Comparison of ENCODE assay signal across 16 cellular contexts in the genomic region with DNA sequence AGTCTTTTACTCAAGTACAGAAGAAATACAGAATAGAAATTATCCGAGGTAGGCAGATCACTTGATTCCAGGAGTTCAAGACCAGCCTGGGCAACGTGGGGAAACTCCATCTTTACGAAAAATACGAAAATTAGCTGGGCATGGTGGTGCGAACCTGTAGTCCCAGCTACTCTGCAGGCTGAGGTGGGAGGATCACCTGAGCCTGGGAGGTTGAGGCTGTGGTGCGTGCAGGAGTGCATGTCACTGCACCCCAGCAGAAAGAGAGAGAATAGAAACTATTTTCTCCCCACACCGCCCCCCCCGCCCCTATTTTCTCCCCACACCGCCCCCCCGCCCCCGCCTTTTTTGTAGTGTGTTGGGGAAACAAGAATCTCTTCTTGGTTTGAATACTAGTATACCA. TPM values are rescaled to one million over a fixed set of nuclear protein-coding genes. Genes with fewer than 3 reads are reported as not detected.
A peak's percentile ranks its signal among the peaks of the same experiment; 100 is the strongest.
DNase-seq lines count a peak whose midpoint lies in the region; ATAC-seq, FAIRE-seq and TF ChIP-seq lines count a peak whose summit lies in the region.
"Had no signal": no experiment of that assay in that cellular context is flagged by ENCODE, and none has a peak within 500 bp of the region (broad histone marks: within the 10 kb centered on the region; RNA-seq: fewer than 3 reads in every experiment).

No MANE protein-coding gene starts in this region.

- no peak overlapping the region for H2BK20ac ChIP-seq in IMR-90 (ENCODE audit: low read depth, low read length)

- H3K9me3 ChIP-seq in IMR-90 (ENCODE audit: control insufficient read depth, insufficient read depth, low read length) (no peaks in the 10 kb centered on the region), K562 (replicated peaks; ENCODE audit: control insufficient read depth, insufficient read depth, low read depth, low read length) (no peaks in the 10 kb centered on the region), trophoblast cell (ENCODE audit: insufficient read depth, low read depth, low read length) (no peaks in the 10 kb centered on the region)
- H3K9me3 ChIP-seq: left lung, upper lobe of right lung had no signal

- H3K23ac ChIP-seq in IMR-90 (ENCODE audit: low read depth, low read length) (no peak overlapping the region), trophoblast cell (ENCODE audit: low read length) (no peak overlapping the region)

- POLR2A ChIA-PET in IMR-90 (lab: Charles Lee; ENCODE audit: unreplicated experiment): no interaction called here
- POLR2A ChIA-PET in K562 (lab: Yijun Ruan, JAX): interaction anchor here (0.6 to 1.0 kb wide), 2 partner anchors 16 to 22 kb away, joined by 3 read pairs; no protein-coding TSS in a partner anchor

- no peak overlapping the region for H2BK15ac ChIP-seq in IMR-90 (ENCODE audit: low read depth, low read length)

- BruUV-seq in IMR-90 (replicated peaks; lab: Mats Ljungman, UMichigan) (no TSS peak), K562 (replicated peaks; lab: Mats Ljungman, UMichigan) (no TSS peak)

- H3K27ac Mint-ChIP-seq in T-helper 2 cell treated with Interferon-gamma antibody and Interleukin-4, amounts not matched to agents 5 μg/mL and 100 μg/mL, for 36 hours: peak overlapping the region; percentile 20

- no CpG with 5 or more reads among the region's 11 CpGs for WGBS in IMR-90 (ENCODE audit: extremely low coverage in 2 of 2, insufficient read length in 1 of 2), 2 experiments
- WGBS in K562 (ENCODE audit: insufficient coverage, low coverage, missing lambda C conversion rate): 42% methylated on average over 10 of the region's 11 CpGs
- no CpG with 5 or more reads among the region's 11 CpGs for WGBS in trophoblast cell (ENCODE audit: extremely low coverage, insufficient coverage, insufficient read length)

- H2BK5ac ChIP-seq in IMR-90 (ENCODE audit: low read depth, low read length, poor library complexity, severe bottlenecking) (peak overlapping the region; percentile 5), trophoblast cell (ENCODE audit: low read depth, low read length, poor library complexity) (no peak overlapping the region)

- FAIRE-seq in K562 (lab: Jason Lieb, UNC): no peak
- FAIRE-seq: A204.1, frontal cortex had no signal

- no peak overlapping the region for H3K56ac ChIP-seq in IMR-90 (ENCODE audit: extremely low read depth, insufficient read depth, low read length)

- H4K5ac ChIP-seq in IMR-90 (ENCODE audit: low read depth, low read length): no peak overlapping the region

- no peak for DNase-seq in T-helper 2 cell treated with Interferon-gamma antibody and Interleukin-4, amounts not matched to agents 5 μg/mL and 100 μg/mL, for 36 hours (ENCODE audit: low spot score)
- DNase-seq in T-helper 2 cell (no peak), IMR-90 (no peak), K562 (ENCODE audit: extremely low read depth in 1 of 4, low spot score in 3 of 4) (peak in 1 of 4 experiments; percentile 14), trophoblast cell (no peak), NCI-H2081 treated with DMSO at 0.1 percent for 48 hours (lab: John Stamatoyannopoulos, UW) (no peak)
- DNase-seq: cerebellar nuclear complex, left lung, NCI-H1092, NCI-H82, T1000, upper lobe of right lung had no signal

- H3K4me1 ChIP-seq in IMR-90 (ENCODE audit: control insufficient read depth, insufficient read depth, low read length): peaks cover 5% of the 10 kb centered on the region
- H3K4me1 ChIP-seq in K562 (replicated peaks in 1 of 2; ENCODE audit: control insufficient read depth in 2 of 2, insufficient read depth in 2 of 2, low read length in 2 of 2): peaks cover 4 to 17% of the 10 kb centered on the region in 2 experiments; a peak in 4 of 5 replicates
- no peaks in the 10 kb centered on the region for H3K4me1 ChIP-seq in trophoblast cell (ENCODE audit: control insufficient read depth in 1 of 2, insufficient read depth in 2 of 2, low read length in 2 of 2)

- no peak overlapping the region for H2BK12ac ChIP-seq in trophoblast cell (ENCODE audit: low read length)

- H3K18ac ChIP-seq in IMR-90 (ENCODE audit: low read depth, low read length) (no peak overlapping the region), trophoblast cell (ENCODE audit: low read length) (no peak overlapping the region)

- H3K79me1 ChIP-seq in IMR-90 (ENCODE audit: low read depth in 1 of 2, low read length in 2 of 2) (peaks cover 0 to 28% of the 10 kb centered on the region in 2 experiments; a peak in 2 of 4 replicates), trophoblast cell (ENCODE audit: low read length) (peaks cover 7% of the 10 kb centered on the region)

- H2AFZ ChIP-seq in IMR-90 (replicated peaks; ENCODE audit: low read length, poor library complexity) (no peak overlapping the region), K562 (ENCODE audit: low read depth, low read length) (no peak overlapping the region), trophoblast cell (ENCODE audit: insufficient read depth, low read length, poor library complexity) (no peak overlapping the region)

- H3K4me2 ChIP-seq in IMR-90 (ENCODE audit: low read depth, low read length): peak overlapping the region; percentile 2; the same call in 1 of the 2 replicates
- peak overlapping the region; percentile 68 for H3K4me2 ChIP-seq in K562 (ENCODE audit: insufficient read depth, low read length)
- H3K4me2 ChIP-seq in trophoblast cell (ENCODE audit: low read length): no peak overlapping the region

- no peak for TF ChIP-seq CTCF in IMR-90 (conservative IDR thresholded peaks at IDR 0.05; ENCODE audit: low read depth, low read length)
- no peak for TF ChIP-seq CTCF in K562 (IDR thresholded peaks at IDR 0.05 in 2 of 3, conservative IDR thresholded peaks at IDR 0.05 in 1 of 3; ENCODE audit: insufficient read depth in 2 of 3, low read depth in 1 of 3, low read length in 3 of 3)

- H4K20me1 ChIP-seq in IMR-90 (ENCODE audit: insufficient read depth, low read length): peaks cover 17% of the 10 kb centered on the region
- no peaks in the 10 kb centered on the region for H4K20me1 ChIP-seq in K562 (replicated peaks; ENCODE audit: control insufficient read depth, insufficient read depth, low read length)

- H3K14ac ChIP-seq in IMR-90 (replicated peaks; ENCODE audit: low read depth, low read length) (no peak overlapping the region), trophoblast cell (ENCODE audit: low read length) (no peak overlapping the region)

- no peaks in the 10 kb centered on the region for H3K9me3 Mint-ChIP-seq in T-helper 2 cell treated with Interferon-gamma antibody and Interleukin-4, amounts not matched to agents 5 μg/mL and 100 μg/mL, for 36 hours

- dilution Hi-C loops in IMR-90 (cut with HindIII; ENCODE audit: low sequenced_read_pairs, unreplicated experiment): no loop called here

- H3K4ac ChIP-seq in IMR-90 (ENCODE audit: low read depth, low read length): no peak overlapping the region
- peak overlapping the region; percentile 91 for H3K4ac ChIP-seq in trophoblast cell (ENCODE audit: low read depth, low read length)

- no peak for ATAC-seq in IMR-90 (ENCODE audit: low read depth)
- ATAC-seq in K562: no peak
- no peak for ATAC-seq in GM21390 (IDR thresholded peaks at IDR 0.05; ENCODE audit: unreplicated experiment)
- ATAC-seq in HG02678 (IDR thresholded peaks at IDR 0.05; ENCODE audit: unreplicated experiment): no peak
- ATAC-seq: left lung, upper lobe of right lung had no signal

- no peak overlapping the region; the same call in 1 of the 2 replicates for H3K27ac ChIP-seq in IMR-90 (ENCODE audit: insufficient read depth, low read length)
- no peak overlapping the region for H3K27ac ChIP-seq in K562 (ENCODE audit: extremely low read depth, low read depth, low read length)
- H3K27ac ChIP-seq in trophoblast cell (ENCODE audit: low read depth, low read length): no peak overlapping the region

- no peak overlapping the region for H2BK120ac ChIP-seq in IMR-90 (ENCODE audit: low read depth, low read length)
- no peak overlapping the region for H2BK120ac ChIP-seq in trophoblast cell (ENCODE audit: insufficient read depth, low read length, poor library complexity)

- no peak overlapping the region for H2AK9ac ChIP-seq in IMR-90 (replicated peaks; ENCODE audit: low read depth, low read length, poor library complexity)

- in situ Hi-C loops in IMR-90 (cut with MboI; ENCODE audit: low sequenced_read_pairs): loop anchor here (25.0 kb wide), 1 partner anchor 1019 kb away; a partner anchor contains a TSS
- in situ Hi-C loops in K562 (cut with MboI): no loop called here

- H3K27me3 ChIP-seq in IMR-90 (ENCODE audit: control insufficient read depth, insufficient read depth, low read length) (no peaks in the 10 kb centered on the region), K562 (ENCODE audit: control insufficient read depth in 2 of 2, insufficient read depth in 2 of 2, low read length in 2 of 2) (no peaks in the 10 kb centered on the region), trophoblast cell (ENCODE audit: insufficient read depth, low read length) (no peaks in the 10 kb centered on the region)
- H3K27me3 ChIP-seq: left lung, upper lobe of right lung had no signal

- no peak overlapping the region for H4K12ac ChIP-seq in trophoblast cell (ENCODE audit: low read depth, low read length)

- peaks cover 3% of the 10 kb centered on the region; the same call in 1 of the 2 replicates for H3K36me3 ChIP-seq in IMR-90 (ENCODE audit: control insufficient read depth, insufficient read depth, low read length)
- H3K36me3 ChIP-seq in K562 (ENCODE audit: control insufficient read depth, insufficient read depth, low read length): peaks cover 21% of the 10 kb centered on the region; the same call in 2 of the 3 replicates
- peaks cover 0 to 2% of the 10 kb centered on the region in 2 experiments for H3K36me3 ChIP-seq in trophoblast cell (ENCODE audit: control insufficient read depth in 1 of 2, insufficient read depth in 2 of 2, low read length in 2 of 2)
- H3K36me3 ChIP-seq: upper lobe of right lung had no signal

- H3K27me3 Mint-ChIP-seq in T-helper 2 cell treated with Interferon-gamma antibody and Interleukin-4, amounts not matched to agents 5 μg/mL and 100 μg/mL, for 36 hours (ENCODE audit: low read depth): no peaks in the 10 kb centered on the region

- H3K79me2 ChIP-seq in K562 (ENCODE audit: control insufficient read depth, insufficient read depth, low read length) (peaks cover 65% of the 10 kb centered on the region), trophoblast cell (ENCODE audit: control insufficient read depth, insufficient read depth, low read length, poor library complexity) (peaks cover 16% of the 10 kb centered on the region)

- CTCF ChIA-PET in IMR-90 (lab: Yijun Ruan, JAX) (no interaction called here), K562 (lab: Yijun Ruan, JAX; ENCODE audit: low intra/inter-chr PET ratio) (no interaction called here)

- H3K9ac ChIP-seq in IMR-90 (ENCODE audit: low read depth, low read length): no peak overlapping the region
- H3K9ac ChIP-seq in K562 (ENCODE audit: insufficient read depth in 1 of 2, low read depth in 2 of 2, low read length in 2 of 2): peak overlapping the region in 1 of 2 experiments; percentile 84; a peak in 2 of 4 replicates
- no peak overlapping the region for H3K9ac ChIP-seq in trophoblast cell (ENCODE audit: low read length)

- H4K91ac ChIP-seq in IMR-90 (ENCODE audit: insufficient read depth, low read depth, low read length) (no peak overlapping the region), trophoblast cell (ENCODE audit: low read depth, low read length) (no peak overlapping the region)

- TF ChIP-seq EP300 in K562 (IDR thresholded peaks at IDR 0.05; ENCODE audit: low read length): no peak

- H3K4me3 ChIP-seq in IMR-90 (ENCODE audit: insufficient read depth, low read depth, low read length) (no peak overlapping the region), K562 (peak overlapping the region; percentile 98; the same call in 1 of the 2 replicates), trophoblast cell (ENCODE audit: low read depth, low read length) (no peak overlapping the region)
- H3K4me3 ChIP-seq: upper lobe of right lung had no signal

- TF ChIP-seq RAD21 in IMR-90 (IDR thresholded peaks at IDR 0.05; ENCODE audit: low read length) (no peak), K562 (CRISPR knock-in tag; conservative IDR thresholded peaks at IDR 0.05 in 1 of 2, IDR thresholded peaks at IDR 0.05 in 1 of 2) (no peak)

- no peak for TF ChIP-seq POLR2A in IMR-90 (IDR thresholded peaks at IDR 0.05; ENCODE audit: low read depth, low read length)
- no peak for TF ChIP-seq POLR2A in K562 (conservative IDR thresholded peaks at IDR 0.05)

- H4K8ac ChIP-seq in IMR-90 (ENCODE audit: low read depth in 2 of 2, low read length in 2 of 2): no peak overlapping the region
- H4K8ac ChIP-seq in trophoblast cell (ENCODE audit: low read depth, low read length): no peak overlapping the region

- peaks cover 29% of the 10 kb centered on the region for H3K4me1 Mint-ChIP-seq in T-helper 2 cell treated with Interferon-gamma antibody and Interleukin-4, amounts not matched to agents 5 μg/mL and 100 μg/mL, for 36 hours (ENCODE audit: low read depth)

- peaks cover 11% of the 10 kb centered on the region for H3K36me3 Mint-ChIP-seq in T-helper 2 cell treated with Interferon-gamma antibody and Interleukin-4, amounts not matched to agents 5 μg/mL and 100 μg/mL, for 36 hours (ENCODE audit: low read depth)

- H2AK5ac ChIP-seq in IMR-90 (ENCODE audit: low read depth, low read length) (0 out of 2 replicates have a peak overlapping the region, but pooled peaks have one; percentile 48), trophoblast cell (ENCODE audit: low read length) (no peak overlapping the region)

- H3K4me3 Mint-ChIP-seq in T-helper 2 cell treated with Interferon-gamma antibody and Interleukin-4, amounts not matched to agents 5 μg/mL and 100 μg/mL, for 36 hours: peak overlapping the region; percentile 96

- H3K9me1 ChIP-seq in IMR-90 (ENCODE audit: insufficient read depth, low read length): no peaks in the 10 kb centered on the region; the same call in 1 of the 2 replicates
- H3K9me1 ChIP-seq in K562 (ENCODE audit: control insufficient read depth, insufficient read depth, low read length): no peaks in the 10 kb centered on the region

- intact Hi-C loops in IMR-90 (cut with micrococcal nuclease): no loop called here
- intact Hi-C loops in K562 (cut with micrococcal nuclease): no loop called here

RNA-seq across cellular contexts. Expression of a gene that starts 2.2 kb away (rescaled TPM):
- total RNA-seq in IMR-90 (2012; rRNA removed) (70.1 and 102 TPM in 2 replicates), K562 (2014; rRNA removed) (42.3 and 49.6 TPM in 2 replicates), K562 (2014; rRNA removed; fragmentation: Illumina TruSeq; extraction: Trizol) (79.1 and 86.8 TPM in 2 replicates), K562 (2015; rRNA removed; fragmentation: Illumina TruSeq; extraction: Trizol) (73.0 and 76.4 TPM in 2 replicates), K562 (2021) (48.8 and 61.5 TPM in 2 replicates)
- polyA plus RNA-seq in IMR-90 (2012; rRNA removed) (36.7 and 44.8 TPM in 2 replicates), K562 (2011; rRNA removed) (72.4 and 82.8 TPM in 2 replicates), K562 (2014; fragmentation: Illumina TruSeq; extraction: Trizol) (56.6 and 69.8 TPM in 2 replicates), K562 (2014; fragmentation: Nextera tagmentation; extraction: Ambion mirVana) (10 to 100 TPM; 24.1 to 46.2 TPM), K562 (2014; rRNA removed) (46.6 and 54.5 TPM in 2 replicates)
- polyA plus RNA-seq in IMR-90 (2012; cell fraction: cytosol; rRNA removed): 8.0 and 9.4 TPM in 2 replicates
- 13.5 and 72.4 TPM in 2 replicates for polyA plus RNA-seq in IMR-90 (2012; cell fraction: nucleus; rRNA removed; ENCODE audit: low replicate concordance)
- 53.2 and 202 TPM in 2 replicates for total RNA-seq in K562 (2011; cell fraction: chromatin; rRNA removed; ENCODE audit: low replicate concordance)
- total RNA-seq in K562 (2011; cell fraction: nucleolus; rRNA removed): 26.0 and 40.5 TPM in 2 replicates
- total RNA-seq in K562 (2011; cell fraction: nucleoplasm; rRNA removed): 58.5 and 76.0 TPM in 2 replicates
- polyA plus RNA-seq in K562 (2011; cell fraction: cytosol; rRNA removed): 13.3 and 29.2 TPM in 2 replicates
- 64.7 and 86.6 TPM in 2 replicates for polyA plus RNA-seq in K562 (2011; cell fraction: nucleus; rRNA removed)
- polyA plus RNA-seq in K562 (2012): 42.7 and 43.3 TPM in 2 replicates
- 105 and 108 TPM in 2 replicates for polyA minus RNA-seq in K562 (2011; rRNA and poly(A)+ RNA removed)
- polyA minus RNA-seq in K562 (2011; cell fraction: cytosol; rRNA and poly(A)+ RNA removed): 28.9 and 36.7 TPM in 2 replicates
- 60.2 and 106 TPM in 2 replicates for polyA minus RNA-seq in K562 (2011; cell fraction: nucleus; rRNA and poly(A)+ RNA removed)
- polyA plus RNA-seq in trophoblast cell (2013): 56.1 and 56.4 TPM in 2 replicates
